Comparison of ENCODE assay signal across 11 cellular contexts in the genomic region with DNA sequence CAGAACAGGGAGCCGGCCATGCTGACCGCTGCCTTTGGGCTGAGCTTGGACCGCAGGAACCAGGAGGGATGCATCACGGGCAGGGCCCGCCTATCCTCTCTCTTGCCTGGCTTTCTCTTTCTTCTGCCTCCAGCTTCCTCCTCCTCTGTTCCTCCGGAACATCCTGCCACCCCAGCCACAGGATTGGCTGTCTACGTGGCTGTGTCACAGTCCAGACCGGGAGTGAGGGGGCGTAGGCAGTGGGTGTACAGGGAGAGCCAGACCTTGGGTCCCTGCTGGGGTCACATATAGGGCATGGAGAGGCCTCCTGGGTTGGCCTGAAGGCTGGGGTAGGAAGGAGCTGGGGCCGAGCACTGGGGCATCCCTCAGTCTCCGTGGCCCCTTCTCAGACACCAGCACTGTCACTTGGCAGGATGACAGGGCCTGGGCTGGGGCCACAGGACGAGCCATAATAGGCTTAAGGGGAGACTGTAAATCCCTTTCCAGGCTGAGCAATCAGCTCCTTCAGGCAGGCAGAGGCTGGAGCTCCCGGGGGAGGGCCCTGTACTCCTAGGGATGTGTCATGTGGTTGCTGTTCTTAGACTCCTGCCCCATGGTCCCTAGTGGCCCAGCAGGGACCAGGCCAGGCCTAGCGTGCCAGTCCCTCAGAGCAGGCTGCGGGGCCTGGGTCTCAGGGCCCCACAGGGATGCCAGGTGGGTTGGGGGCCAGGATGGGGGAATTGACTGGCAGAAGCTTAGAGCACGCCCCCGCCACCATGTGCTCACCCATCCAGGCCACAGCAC. TPM values are rescaled to one million over a fixed set of nuclear protein-coding genes. Genes with fewer than 3 reads are reported as not detected.
DNase-seq lines count a peak whose midpoint lies in the region; TF ChIP-seq lines count a peak whose summit lies in the region.
"Had no signal": no experiment of that assay in that cellular context is flagged by ENCODE, and none has a peak within 500 bp of the region (broad histone marks: within the 10 kb centered on the region; RNA-seq: fewer than 3 reads in every experiment).

No MANE protein-coding gene starts in this region.

- peaks cover 2% of the 10 kb centered on the region; the same call in 1 of the 2 replicates for H3K4me1 ChIP-seq in H9 (ENCODE audit: insufficient read depth, low read length)
- H3K4me1 ChIP-seq in tibial nerve, result peaks cover 0 to 37% (median 0%) of the 10 kb centered on the region in 4 donors
- no peaks in the 10 kb centered on the region for H3K4me1 ChIP-seq in ascending aorta

- no peak overlapping the region for H2AK5ac ChIP-seq in H9 (ENCODE audit: insufficient read length, low read length)

- H3K36me3 ChIP-seq in tibial nerve (no peaks in the 10 kb centered on the region), ascending aorta (no peaks in the 10 kb centered on the region)

- H3K9ac ChIP-seq in H9 (ENCODE audit: extremely low read depth, insufficient read length, low read length), result no peak overlapping the region

- H2BK12ac ChIP-seq in H9 (ENCODE audit: insufficient read length, low read depth, low read length), result no peak overlapping the region

- H3K27ac Mint-ChIP-seq in H9, result peak overlapping the region in 1 of 3 experiments; percentile 36; a peak in 1 of 7 replicates
- H3K27ac Mint-ChIP-seq: activated T-helper 2 cell treated with anti-CD3 and anti-CD28 coated beads, Interferon-gamma antibody, Interleukin-2, Interleukin-4, amounts not matched to agents 10 μg/mL and 5 μg/mL and 100 μg/mL, durations not matched to agents 14 hours and 24 hours and 36 hours; T-helper 2 cell treated with Interferon-gamma antibody and Interleukin-4, amounts not matched to agents 5 μg/mL and 100 μg/mL, for 36 hours had no signal

- intact Hi-C loops in head of caudate nucleus (cut with DNase I), result no loop called here
- intact Hi-C loops in ascending aorta (cut with DNase I), result no loop called here

- H3K27me3 Mint-ChIP-seq in H9 (ENCODE audit: low read depth), result peaks cover 15% of the 10 kb centered on the region

- no peak overlapping the region for H4K5ac ChIP-seq in H9 (ENCODE audit: insufficient read length, low read depth, low read length)

- H4K8ac ChIP-seq in H9 (replicated peaks; ENCODE audit: insufficient read length, low read depth, low read length), result no peak overlapping the region

- no peaks in the 10 kb centered on the region for H3K79me2 ChIP-seq in H9 (ENCODE audit: insufficient read depth, low read length)

- TF ChIP-seq CTCF in H9 (conservative IDR thresholded peaks at IDR 0.05) (no peak), tibial nerve (IDR thresholded peaks at IDR 0.05) (no peak), ascending aorta (IDR thresholded peaks at IDR 0.05) (no peak)

- no peaks in the 10 kb centered on the region; a peak in 1 of 5 replicates for H3K9me3 Mint-ChIP-seq in H9
- H3K9me3 Mint-ChIP-seq: activated T-helper 2 cell treated with anti-CD3 and anti-CD28 coated beads, Interferon-gamma antibody, Interleukin-2, Interleukin-4, amounts not matched to agents 10 μg/mL and 5 μg/mL and 100 μg/mL, durations not matched to agents 14 hours and 24 hours and 36 hours; T-helper 2 cell treated with Interferon-gamma antibody and Interleukin-4, amounts not matched to agents 5 μg/mL and 100 μg/mL, for 36 hours had no signal

- no peak for TF ChIP-seq POLR2A in tibial nerve (IDR thresholded peaks at IDR 0.05)

- no peak overlapping the region for H3K27ac ChIP-seq in H9 (ENCODE audit: insufficient read length, low read depth, low read length)
- peak overlapping the region in 1 of 4 donors; percentile 33 for H3K27ac ChIP-seq in tibial nerve
- H3K27ac ChIP-seq in ascending aorta, result no peak overlapping the region

- H2BK15ac ChIP-seq in H9 (ENCODE audit: low read depth, low read length), result no peak overlapping the region

- H3T11ph ChIP-seq in H9 (ENCODE audit: low read length), result no peak overlapping the region

- no peaks in the 10 kb centered on the region for H4K20me1 ChIP-seq in H9 (ENCODE audit: control insufficient read depth, insufficient read depth, insufficient read length)

- no peak for TF ChIP-seq EP300 in tibial nerve (IDR thresholded peaks at IDR 0.05)

- H3K27me3 ChIP-seq in H9 (ENCODE audit: insufficient read depth, low read length) (no peaks in the 10 kb centered on the region), tibial nerve (peaks cover 0 to 6% of the 10 kb centered on the region in 2 donors), ascending aorta (no peaks in the 10 kb centered on the region)

- no peak overlapping the region for H3K56ac ChIP-seq in H9 (ENCODE audit: insufficient read length, low read depth, low read length)

- no peak for DNase-seq in H9
- DNase-seq in SK-MEL-5 (ENCODE audit: low read depth, low spot score), result peak; percentile 81
- DNase-seq in head of caudate nucleus, result peak in 29 of 42 donors; percentile 28 to 70 (median 47)
- peak; percentile 22 for DNase-seq in skeletal muscle cell (ENCODE audit: low read depth)
- no peak for DNase-seq in NCI-H1417 (lab: John Stamatoyannopoulos, UW)
- no peak for DNase-seq in tibial nerve (ENCODE audit: low spot score in 2 of 2)
- no peak for DNase-seq in ascending aorta (ENCODE audit: low spot score in 2 of 2)
- no peak for DNase-seq in NCI-H510A (lab: John Stamatoyannopoulos, UW)

- no peak overlapping the region for H2BK20ac ChIP-seq in H9 (ENCODE audit: low read depth, low read length, poor library complexity, severe bottlenecking)

- no CpG with 5 or more reads among the region's 17 CpGs for WGBS in H9 (ENCODE audit: extremely low coverage, insufficient read length, low lambda C conversion rate)
- WGBS in tibial nerve, 2 donors, result 53 to 67% methylated on average over 16 of the region's 17 CpGs

- H3K4me3 Mint-ChIP-seq in H9, result no peak overlapping the region
- H3K4me3 Mint-ChIP-seq: T-helper 2 cell treated with Interferon-gamma antibody and Interleukin-4, amounts not matched to agents 5 μg/mL and 100 μg/mL, for 36 hours had no signal

- no peak overlapping the region for H3K4ac ChIP-seq in H9 (ENCODE audit: low read depth, low read length)

- no peaks in the 10 kb centered on the region for H3K23me2 ChIP-seq in H9 (ENCODE audit: insufficient read length, low read depth, low read length, poor library complexity, severe bottlenecking)

- H3K4me2 ChIP-seq in H9 (ENCODE audit: insufficient read depth, insufficient read length, low read length), result no peak overlapping the region

- peaks cover 55 to 64% of the 10 kb centered on the region in 2 experiments for H3K4me1 Mint-ChIP-seq in H9

- no peak overlapping the region for H2AFZ ChIP-seq in H9 (ENCODE audit: low read length)

- no peaks in the 10 kb centered on the region for H3K79me1 ChIP-seq in H9 (ENCODE audit: insufficient read depth, low read depth, low read length, poor library complexity, severe bottlenecking)

- no peak overlapping the region for H3K4me3 ChIP-seq in skeletal muscle cell (ENCODE audit: low read depth, low read length)
- no peak overlapping the region for H3K4me3 ChIP-seq in tibial nerve
- no peak overlapping the region for H3K4me3 ChIP-seq in ascending aorta

- H2BK120ac ChIP-seq in H9 (ENCODE audit: low read depth, low read length, poor library complexity, severe bottlenecking), result no peak overlapping the region

- no peaks in the 10 kb centered on the region for H3K36me3 Mint-ChIP-seq in H9 (ENCODE audit: insufficient read depth in 1 of 3, low read depth in 3 of 3)

- H3K14ac ChIP-seq in H9 (ENCODE audit: insufficient read depth, low read length), result peak overlapping the region; percentile 33; the same call in 1 of the 2 replicates

- H2BK5ac ChIP-seq in H9 (ENCODE audit: insufficient read length, low read length), result no peak overlapping the region

- in situ Hi-C loops in SK-MEL-5 (cut with HindIII; ENCODE audit: low pct_unique_long_range_greater_than_20kb, low sequenced_read_pairs), result no loop called here

- peak overlapping the region; percentile 10 for H3K18ac ChIP-seq in H9 (ENCODE audit: insufficient read length, low read depth, low read length)

- H3K9me3 ChIP-seq in H9 (ENCODE audit: control insufficient read depth, low read depth, low read length) (no peaks in the 10 kb centered on the region), tibial nerve (no peaks in the 10 kb centered on the region), ascending aorta (no peaks in the 10 kb centered on the region)

- H4K91ac ChIP-seq in H9 (ENCODE audit: insufficient read length, low read depth, low read length), result no peak overlapping the region

- H3K23ac ChIP-seq in H9 (ENCODE audit: insufficient read length, low read depth, low read length), result no peak overlapping the region

RNA-seq across cellular contexts. Expression of gene LINGO1, which starts 25.4 kb away (rescaled TPM):
- 41.6 and 42.6 TPM in 2 replicates for total RNA-seq in H9 (2021)
- 0.90 and 2.1 TPM in 2 replicates for total RNA-seq in SK-MEL-5 (2014; rRNA removed; shearing (Covaris generic))
- polyA plus RNA-seq in SK-MEL-5 (2015; cell fraction: cytosol; rRNA removed), result 12.0 and 28.5 TPM in 2 replicates
- 0.88 and 4.6 TPM in 2 replicates for polyA plus RNA-seq in SK-MEL-5 (2015; cell fraction: nucleus; rRNA removed)
- 1 to 10 TPM in 2 of 4 donors, under 1 TPM in 2; 0.42 to 2.4 (median 1.3) TPM for total RNA-seq in tibial nerve
- total RNA-seq in ascending aorta, result 18.3 TPM
- total RNA-seq: activated T-helper 2 cell treated with anti-CD3 and anti-CD28 coated beads, Interferon-gamma antibody, Interleukin-2, Interleukin-4, amounts not matched to agents 10 μg/mL and 5 μg/mL and 100 μg/mL, durations not matched to agents 14 hours and 24 hours and 36 hours; epithelial cell of proximal tubule had no signal

Comparison
In these comparisons a context has a peak if more than half of its experiments do, and no peak if none do; other contexts are left out.
1. DNase-seq: peak in SK-MEL-5 (single experiment), head of caudate nucleus (29 of 42) and skeletal muscle cell (single experiment); none in H9 (single experiment), NCI-H1417 (0 of 3), tibial nerve (0 of 2), ascending aorta (0 of 2) and NCI-H510A (single experiment).